ENCODE assay signal across 9 cellular contexts in genomic region chr1:150876111-150876434, GRCh38. TPM values are rescaled to one million over a fixed set of nuclear protein-coding genes. Genes with fewer than 3 reads are reported as not detected.
A peak's percentile ranks its signal among the peaks of the same experiment; 100 is the strongest.
DNase-seq lines count a peak whose midpoint lies in the region; ATAC-seq, FAIRE-seq and TF ChIP-seq lines count a peak whose summit lies in the region.
"Had no signal": no experiment of that assay in that cellular context is flagged by ENCODE, and none has a peak within 500 bp of the region (broad histone marks: within the 10 kb centered on the region; RNA-seq: fewer than 3 reads in every experiment).

No MANE protein-coding gene starts in this region.

- 0 to 1% methylated on average over 11 to 21 of the region's 21 CpGs for WGBS in aorta, 2 donors

- no peaks in the 10 kb centered on the region for H4K20me1 ChIP-seq in endothelial cell of umbilical vein (replicated peaks; ENCODE audit: control insufficient read depth, extremely low read depth, insufficient read depth, low read length)

- H3K27ac ChIP-seq in endothelial cell of umbilical vein (ENCODE audit: insufficient read depth, low read depth, low read length) (peak overlapping the region; percentile 74), muscle layer of colon (ENCODE audit: low read depth, low read length) (peak overlapping the region; percentile 91), aorta (ENCODE audit: low read depth in 1 of 2, low read length in 2 of 2) (peak overlapping the region; percentile 51 to 80)

- peaks cover 30% of the 10 kb centered on the region for H3K79me2 ChIP-seq in endothelial cell of umbilical vein (ENCODE audit: control insufficient read depth, insufficient read depth, low read length)

- FAIRE-seq in endothelial cell of umbilical vein (lab: Jason Lieb, UNC) = no peak

- H3K9me1 ChIP-seq in endothelial cell of umbilical vein (replicated peaks; ENCODE audit: control insufficient read depth, extremely low read depth, insufficient read depth, low read length) = no peaks in the 10 kb centered on the region

- H3K9me3 ChIP-seq in endothelial cell of umbilical vein (replicated peaks; ENCODE audit: control insufficient read depth, insufficient read depth, low read length) = no peaks in the 10 kb centered on the region
- no peaks in the 10 kb centered on the region for H3K9me3 ChIP-seq in muscle layer of colon (ENCODE audit: low read length)
- no peaks in the 10 kb centered on the region for H3K9me3 ChIP-seq in aorta (ENCODE audit: control insufficient read depth, low read length)

- H2AFZ ChIP-seq in endothelial cell of umbilical vein (ENCODE audit: low read depth, low read length) = peak overlapping the region; percentile 66

- POLR2A ChIA-PET in endothelial cell of umbilical vein (lab: Charles Lee) = interaction anchor here (0.6 kb wide), 2 partner anchors 9 to 48 kb away, joined by 4 to 6 read pairs; no protein-coding TSS in a partner anchor

- H3K4me2 ChIP-seq in endothelial cell of umbilical vein (ENCODE audit: insufficient read depth, low read length) = peak overlapping the region; percentile 99

- H3K36me3 ChIP-seq in endothelial cell of umbilical vein (ENCODE audit: control insufficient read depth in 2 of 2, extremely low read depth in 1 of 2, insufficient read depth in 2 of 2, low read length in 2 of 2) (peaks cover 0 to 2% of the 10 kb centered on the region in 2 experiments), muscle layer of colon (ENCODE audit: insufficient read depth, low read length) (no peaks in the 10 kb centered on the region), aorta (ENCODE audit: control insufficient read depth in 1 of 2, insufficient read depth in 2 of 2, low read length in 1 of 2) (no peaks in the 10 kb centered on the region)

- TF ChIP-seq CTCF in LNCaP clone FGC (IDR thresholded peaks at IDR 0.05; ENCODE audit: control insufficient read depth, extremely low read depth, insufficient read depth) (no peak), endothelial cell of umbilical vein (IDR thresholded peaks at IDR 0.05; ENCODE audit: extremely low read depth in 1 of 2, insufficient read depth in 1 of 2, low read depth in 1 of 2, low read length in 2 of 2) (no peak)

- H3K27me3 ChIP-seq in endothelial cell of umbilical vein (ENCODE audit: control insufficient read depth in 2 of 2, insufficient read depth in 2 of 2, low read length in 2 of 2) = no peaks in the 10 kb centered on the region
- H3K27me3 ChIP-seq in muscle layer of colon (ENCODE audit: control insufficient read depth in 1 of 2, insufficient read depth in 2 of 2, low read length in 2 of 2) = no peaks in the 10 kb centered on the region
- H3K27me3 ChIP-seq in aorta (ENCODE audit: control insufficient read depth in 1 of 2, insufficient read depth in 2 of 2, low read length in 1 of 2) = no peaks in the 10 kb centered on the region

- dilution Hi-C loops in endothelial cell of umbilical vein (cut with MboI; ENCODE audit: extremely low pct_ligation_motif_present, low sequenced_read_pairs) = no loop called here

- H3K9ac ChIP-seq in endothelial cell of umbilical vein (replicated peaks; ENCODE audit: extremely low read depth, insufficient read depth, low read length) = peak overlapping the region; percentile 81
- peak overlapping the region; percentile 67 for H3K9ac ChIP-seq in muscle layer of colon (ENCODE audit: low read length)

- H3K4me3 ChIP-seq in LNCaP clone FGC (ENCODE audit: low read depth, low read length) = peak overlapping the region; percentile 78
- peak overlapping the region; percentile 81 to 92 (median 91) for H3K4me3 ChIP-seq in endothelial cell of umbilical vein (replicated peaks in 1 of 3; ENCODE audit: insufficient read depth in 1 of 3, low read depth in 1 of 3, low read length in 3 of 3)
- peak overlapping the region; percentile 82 to 94 for H3K4me3 ChIP-seq in muscle layer of colon (ENCODE audit: low read depth in 1 of 2, low read length in 2 of 2)
- peak overlapping the region; percentile 56 to 97 for H3K4me3 ChIP-seq in aorta (ENCODE audit: low read length in 2 of 2)

- ATAC-seq in GM21515 (IDR thresholded peaks at IDR 0.05; ENCODE audit: unreplicated experiment) (peak; percentile 8), aorta (ENCODE audit: low FRiP score) (peak; percentile 79)

- intact Hi-C loops in endothelial cell of umbilical vein (cut with micrococcal nuclease) = loop anchor here (1.0 to 5.0 kb wide), 6 partner anchors 46 to 315 kb away; partner anchors contain the start of genes ENSA and SETDB1
- intact Hi-C loops in aorta (cut with DNase I) = loop anchor here (5.0 kb wide), 2 partner anchors 51 to 101 kb away; partner anchors contain the start of gene SETDB1 (in 1 of the 2)

- TF ChIP-seq POLR2A in endothelial cell of umbilical vein (IDR thresholded peaks at IDR 0.05; ENCODE audit: low read depth, low read length) = no peak

- CTCF ChIA-PET in endothelial cell of umbilical vein (lab: Charles Lee) = interaction anchor here (1.0 to 1.1 kb wide), 2 partner anchors 10 to 458 kb away, joined by 3 read pairs; no protein-coding TSS in a partner anchor

- no TSS peak for BruUV-seq in endothelial cell of umbilical vein (replicated peaks; lab: Mats Ljungman, UMichigan)

- H3K4me1 ChIP-seq in endothelial cell of umbilical vein (ENCODE audit: control insufficient read depth, extremely low read depth, insufficient read depth, low read length) = peaks cover 13% of the 10 kb centered on the region
- H3K4me1 ChIP-seq in muscle layer of colon (ENCODE audit: insufficient read depth, low read length) = peaks cover 11% of the 10 kb centered on the region
- H3K4me1 ChIP-seq in aorta (ENCODE audit: control insufficient read depth in 1 of 2, insufficient read depth in 2 of 2, low read length in 2 of 2) = no peaks in the 10 kb centered on the region

- DNase-seq in Daoy (ENCODE audit: low read depth) = peak; percentile 67
- DNase-seq in LNCaP clone FGC (ENCODE audit: low read depth) = no peak
- peak; percentile 76 for DNase-seq in SKM-1 treated with dmso at 0.1 percent for 144 hours (lab: John Stamatoyannopoulos, UW; ENCODE audit: unreplicated experiment)
- peak; percentile 73 for DNase-seq in endothelial cell of umbilical vein (ENCODE audit: low read depth, low spot score)
- DNase-seq in aorta = no peak
- DNase-seq in stimulated activated CD4-positive, alpha-beta T cell treated with anti-CD3 and anti-CD28 coated beads, Interleukin-2, amount 100 ng/mL, for 24 hours = no peak

TF ChIP-seq in endothelial cell of umbilical vein, 7 proteins besides CTCF, POLR2A, EP300 and RAD21:
- no peak for TF ChIP-seq GATA2 (IDR thresholded peaks at IDR 0.05; ENCODE audit: insufficient read depth, insufficient read length, low read depth, low read length)

RNA-seq across cellular contexts. Expression of gene ARNT, which starts 0.3 kb away (rescaled TPM):
- total RNA-seq in Daoy (2014; rRNA removed; shearing (Covaris generic)) = 12.0 and 24.8 TPM in 2 replicates
- 30.2 and 40.3 TPM in 2 replicates for total RNA-seq in endothelial cell of umbilical vein
- 24.3 and 24.8 TPM in 2 replicates for polyA plus RNA-seq in endothelial cell of umbilical vein
- 20.0 and 20.3 TPM in 2 replicates for polyA plus RNA-seq in endothelial cell of umbilical vein (2011; cell fraction: cytosol; rRNA removed)
- polyA plus RNA-seq in endothelial cell of umbilical vein (2011; cell fraction: nucleus; rRNA removed) = 61.9 and 70.7 TPM in 2 replicates
- 27.7 and 30.4 TPM in 2 replicates for polyA plus RNA-seq in endothelial cell of umbilical vein (2012)
- 58.9 and 66.8 TPM in 2 replicates for polyA minus RNA-seq in endothelial cell of umbilical vein
- 21.3 TPM for polyA minus RNA-seq in endothelial cell of umbilical vein (2011; cell fraction: cytosol; rRNA and poly(A)+ RNA removed)
- 41.0 and 60.0 TPM in 2 replicates for polyA minus RNA-seq in endothelial cell of umbilical vein (2011; cell fraction: nucleus; rRNA and poly(A)+ RNA removed)
- 10 to 100 TPM; 60.1 to 74.0 TPM for total RNA-seq in aorta
- polyA plus RNA-seq in aorta = 10 to 100 TPM; 20.3 to 20.8 TPM

RNA-seq across cellular contexts. Expression of gene CTXND2, which starts 10.9 kb away (rescaled TPM):
- total RNA-seq in Daoy (2014; rRNA removed; shearing (Covaris generic)) = not detected in 2 replicates
- total RNA-seq in endothelial cell of umbilical vein = not detected in 2 replicates
- not detected in 2 replicates for polyA plus RNA-seq in endothelial cell of umbilical vein
- polyA plus RNA-seq in endothelial cell of umbilical vein (2011; cell fraction: cytosol; rRNA removed) = not detected in 2 replicates
- polyA plus RNA-seq in endothelial cell of umbilical vein (2011; cell fraction: nucleus; rRNA removed) = not detected in 2 replicates
- polyA plus RNA-seq in endothelial cell of umbilical vein (2012) = not detected in 2 replicates
- not detected in 2 replicates for polyA minus RNA-seq in endothelial cell of umbilical vein
- not detected for polyA minus RNA-seq in endothelial cell of umbilical vein (2011; cell fraction: cytosol; rRNA and poly(A)+ RNA removed)
- polyA minus RNA-seq in endothelial cell of umbilical vein (2011; cell fraction: nucleus; rRNA and poly(A)+ RNA removed) = not detected in 2 replicates
- total RNA-seq in aorta = not detected
- not detected for polyA plus RNA-seq in aorta
- total RNA-seq: frontal cortex had no signal

RNA-seq across cellular contexts. Expression of gene SETDB1, which starts 50.1 kb away (rescaled TPM):
- total RNA-seq in Daoy (2014; rRNA removed; shearing (Covaris generic)) = 37.5 and 60.8 TPM in 2 replicates
- total RNA-seq in endothelial cell of umbilical vein = 42.0 and 49.2 TPM in 2 replicates
- polyA plus RNA-seq in endothelial cell of umbilical vein = 25.1 and 25.3 TPM in 2 replicates
- 23.9 and 24.8 TPM in 2 replicates for polyA plus RNA-seq in endothelial cell of umbilical vein (2011; cell fraction: cytosol; rRNA removed)
- 82.1 and 83.5 TPM in 2 replicates for polyA plus RNA-seq in endothelial cell of umbilical vein (2011; cell fraction: nucleus; rRNA removed)
- polyA plus RNA-seq in endothelial cell of umbilical vein (2012) = 27.1 and 29.8 TPM in 2 replicates
- 74.2 and 80.9 TPM in 2 replicates for polyA minus RNA-seq in endothelial cell of umbilical vein
- 27.0 TPM for polyA minus RNA-seq in endothelial cell of umbilical vein (2011; cell fraction: cytosol; rRNA and poly(A)+ RNA removed)
- 48.6 and 72.3 TPM in 2 replicates for polyA minus RNA-seq in endothelial cell of umbilical vein (2011; cell fraction: nucleus; rRNA and poly(A)+ RNA removed)
- total RNA-seq in aorta = 10 to 100 TPM; 33.5 to 56.2 TPM
- polyA plus RNA-seq in aorta = 10 to 100 TPM; 14.9 to 27.5 TPM

Comparison
In these comparisons a context has a peak if more than half of its experiments do, and no peak if none do; other contexts are left out.
1. DNase-seq: peak in Daoy (single experiment), SKM-1 treated with dmso at 0.1 percent for 144 hours (single experiment) and endothelial cell of umbilical vein (single experiment); none in LNCaP clone FGC (single experiment), aorta (0 of 2) and stimulated activated CD4-positive, alpha-beta T cell treated with anti-CD3 and anti-CD28 coated beads, Interleukin-2, amount 100 ng/mL, for 24 hours (0 of 2).
2. Peak in every context shown above with its lines, with median percentiles within 50 percentile points of each other: H3K4me3 ChIP-seq and H3K27ac ChIP-seq.